24 cellular contexts compared by ENCODE assay signal in the genomic region with DNA sequence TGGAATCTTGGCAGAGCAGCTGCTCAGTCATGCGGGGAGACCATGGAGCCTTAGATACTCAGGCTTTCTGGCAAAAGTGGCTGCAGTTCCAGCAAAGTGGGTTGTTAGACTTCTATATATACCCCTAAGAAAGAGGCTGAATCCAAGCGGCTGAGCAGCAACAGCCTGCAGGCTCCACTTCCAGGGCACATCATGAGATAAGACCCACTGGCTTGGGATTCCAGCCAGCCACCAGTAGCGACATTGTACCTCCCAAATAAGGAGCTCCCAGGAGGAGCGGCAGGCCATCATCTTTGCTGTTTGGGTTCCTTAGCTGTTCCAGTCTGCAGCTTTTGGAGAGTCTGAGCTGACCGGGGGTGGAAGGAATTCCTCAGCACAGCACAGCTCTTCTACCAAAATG.
DNase-seq lines count a peak whose midpoint lies in the region; ATAC-seq lines count a peak whose summit lies in the region.
"Had no signal": no experiment of that assay in that cellular context is flagged by ENCODE, and none has a peak within 500 bp of the region (broad histone marks: within the 10 kb centered on the region; RNA-seq: fewer than 3 reads in every experiment).

No MANE protein-coding gene starts in this region.

- no peak for DNase-seq in Right ventricle myocardium inferior (ENCODE audit: missing footprints)
- DNase-seq in cardiac septum (ENCODE audit: low spot score): no peak
- DNase-seq in left cardiac atrium: peak; percentile 25
- DNase-seq in middle frontal gyrus (ENCODE audit: extremely low spot score, low spot score): peak; percentile 53
- DNase-seq in aorta: peak; percentile 39 to 66
- DNase-seq in NCI-H2196 treated with DMSO at 0.1 percent for 48 hours (lab: John Stamatoyannopoulos, UW; ENCODE audit: unreplicated experiment): no peak
- DNase-seq in SIG-M5 treated with dmso at 0.1 percent for 504 hours (lab: John Stamatoyannopoulos, UW; ENCODE audit: unreplicated experiment): no peak
- no peak for DNase-seq in activated gamma-delta T cell (lab: John Stamatoyannopoulos, UW)
- DNase-seq: 8988T; ACHN; BE2C; EL; GDM1; MM.1S; NCI-H2029; NCI-H446 treated with DMSO at 0.1 percent for 48 hours; NCI-H526; NCI-H82; NK-92 treated with Interleukin-12 subunit alpha and Interleukin-12 subunit beta, amount 100 ng/mL, for 24 hours; PC-3; SHP77 had no signal

- H3K36me3 ChIP-seq in aorta (ENCODE audit: control insufficient read depth in 1 of 2, insufficient read depth in 2 of 2, low read length in 1 of 2): no peaks in the 10 kb centered on the region
- H3K36me3 ChIP-seq: BE2C had no signal

- H3K9me3 ChIP-seq in aorta (ENCODE audit: control insufficient read depth, low read length): no peaks in the 10 kb centered on the region
- H3K9me3 ChIP-seq: BE2C had no signal

- WGBS in aorta, 2 donors: 11 to 13% methylated on average over 5 of the region's 5 CpGs

- intact Hi-C loops in Right ventricle myocardium inferior (cut with DNase I) (no loop called here), cardiac septum (cut with DNase I) (no loop called here), left cardiac atrium (cut with DNase I) (no loop called here), aorta (cut with DNase I) (no loop called here)

- no peaks in the 10 kb centered on the region for H3K27me3 ChIP-seq in aorta (ENCODE audit: control insufficient read depth in 1 of 2, insufficient read depth in 2 of 2, low read length in 1 of 2)
- H3K27me3 ChIP-seq: BE2C had no signal

- no peaks in the 10 kb centered on the region for H3K4me1 ChIP-seq in aorta (ENCODE audit: control insufficient read depth in 1 of 2, insufficient read depth in 2 of 2, low read length in 2 of 2)
- H3K4me1 ChIP-seq: BE2C had no signal

- no peak overlapping the region for H3K27ac ChIP-seq in aorta (ENCODE audit: low read depth in 1 of 2, low read length in 2 of 2)
- H3K27ac ChIP-seq: HL-60, KMS-11 had no signal

- ATAC-seq in Right ventricle myocardium inferior: peak; percentile 68
- ATAC-seq in left cardiac atrium: peak; percentile 42 to 57
- peak; percentile 56 for ATAC-seq in aorta (ENCODE audit: low FRiP score)
- ATAC-seq: HCT116, PC-3 had no signal

- H3K4me3 ChIP-seq in aorta (ENCODE audit: low read length in 2 of 2): no peak overlapping the region

Comparison
In these comparisons a context has a peak if more than half of its experiments do, and no peak if none do; other contexts are left out.
1. DNase-seq: peak in left cardiac atrium (single experiment), middle frontal gyrus (single experiment) and aorta (2 of 2); none in Right ventricle myocardium inferior (single experiment), cardiac septum (single experiment), NCI-H2196 treated with DMSO at 0.1 percent for 48 hours (single experiment), SIG-M5 treated with dmso at 0.1 percent for 504 hours (single experiment) and activated gamma-delta T cell (single experiment).
2. Peak in every context shown above with its lines, with median percentiles within 50 percentile points of each other: ATAC-seq.